Comparison of ENCODE assay signal across 9 cellular contexts in genomic region chr7:100156331-100157068, GRCh38. TPM values are rescaled to one million over a fixed set of nuclear protein-coding genes. Genes with fewer than 3 reads are reported as not detected.
DNase-seq lines count a peak whose midpoint lies in the region; ATAC-seq and TF ChIP-seq lines count a peak whose summit lies in the region.
"Had no signal": no experiment of that assay in that cellular context is flagged by ENCODE, and none has a peak within 500 bp of the region (broad histone marks: within the 10 kb centered on the region; RNA-seq: fewer than 3 reads in every experiment).

No MANE protein-coding gene starts in this region.

- H3K9ac ChIP-seq in KMS-11 (no peak overlapping the region), adipocyte (ENCODE audit: low read length) (peak overlapping the region; percentile 94), mucosa of rectum (ENCODE audit: low read depth in 1 of 2, low read length in 2 of 2) (peak overlapping the region in 1 of 2 donors; percentile 86)

- H3K9me3 Mint-ChIP-seq in CD4-positive, CD25-positive, alpha-beta regulatory T cell: no peaks in the 10 kb centered on the region

- WGBS in adrenal gland, 4 donors: 80 to 82% (median 82%) methylated on average over 15 to 16 of the region's 16 CpGs

- no peak for ATAC-seq in CD4-positive, CD25-positive, alpha-beta regulatory T cell (ENCODE audit: low read depth in 2 of 2)
- ATAC-seq in GM18861 (IDR thresholded peaks at IDR 0.05; ENCODE audit: unreplicated experiment) (no peak), GM21576 (IDR thresholded peaks at IDR 0.05; ENCODE audit: unreplicated experiment) (no peak)

- H3K4me1 ChIP-seq in CD4-positive, CD25-positive, alpha-beta regulatory T cell (ENCODE audit: control insufficient read depth, insufficient read depth, low read length, poor library complexity, severe bottlenecking): peaks cover 41% of the 10 kb centered on the region
- H3K4me1 ChIP-seq in KMS-11 (ENCODE audit: low read depth, poor library complexity, severe bottlenecking) (peaks cover 17% of the 10 kb centered on the region), adipocyte (ENCODE audit: control insufficient read depth, insufficient read depth, low read length) (peaks cover 23% of the 10 kb centered on the region), mucosa of rectum (ENCODE audit: control insufficient read depth in 2 of 2, insufficient read depth in 2 of 2, low read length in 2 of 2) (peaks cover 61 to 67% of the 10 kb centered on the region in 2 donors), adrenal gland (replicated peaks in 1 of 2) (peaks cover 3 to 17% of the 10 kb centered on the region in 2 donors)

- no peak for TF ChIP-seq CTCF in KMS-11 (conservative IDR thresholded peaks at IDR 0.05; ENCODE audit: low read depth, low read length)
- no peak for TF ChIP-seq CTCF in adrenal gland (IDR thresholded peaks at IDR 0.05)

- H3K36me3 Mint-ChIP-seq in CD4-positive, CD25-positive, alpha-beta regulatory T cell: peaks cover 15% of the 10 kb centered on the region

- no peaks in the 10 kb centered on the region for H3K9me3 ChIP-seq in CD4-positive, CD25-positive, alpha-beta regulatory T cell (ENCODE audit: control insufficient read depth in 2 of 2, low read length in 2 of 2)
- H3K9me3 ChIP-seq in adipocyte (ENCODE audit: control insufficient read depth, low read length) (no peaks in the 10 kb centered on the region), mucosa of rectum (ENCODE audit: control insufficient read depth in 2 of 2, low read length in 2 of 2) (no peaks in the 10 kb centered on the region), adrenal gland (replicated peaks in 1 of 3) (no peaks in the 10 kb centered on the region)
- H3K9me3 ChIP-seq: suprapubic skin had no signal

- H2AFZ ChIP-seq in KMS-11 (ENCODE audit: low read depth): no peak overlapping the region

- DNase-seq in CD4-positive, CD25-positive, alpha-beta regulatory T cell: no peak
- DNase-seq in adipocyte (ENCODE audit: low read depth): no peak
- no peak for DNase-seq in adrenal gland
- no peak for DNase-seq in SIG-M5 (lab: John Stamatoyannopoulos, UW)

- peaks cover 0 to 81% (median 36%) of the 10 kb centered on the region in 4 donors for H3K4me1 Mint-ChIP-seq in CD4-positive, CD25-positive, alpha-beta regulatory T cell

- peak overlapping the region; percentile 89 to 98 (median 92) for H3K4me3 Mint-ChIP-seq in CD4-positive, CD25-positive, alpha-beta regulatory T cell

- H3K27ac ChIP-seq in CD4-positive, CD25-positive, alpha-beta regulatory T cell (ENCODE audit: insufficient read depth, low read length, poor library complexity, severe bottlenecking): peak overlapping the region; percentile 85
- H3K27ac ChIP-seq in KMS-11 (no peak overlapping the region), mucosa of rectum (ENCODE audit: low read depth in 2 of 2, low read length in 2 of 2) (peak overlapping the region; percentile 76 to 97), adrenal gland (peak overlapping the region in 1 of 5 donors; percentile 90)

- H3K27me3 ChIP-seq in CD4-positive, CD25-positive, alpha-beta regulatory T cell (ENCODE audit: control insufficient read depth, insufficient read depth, low read length): no peaks in the 10 kb centered on the region
- H3K27me3 ChIP-seq in KMS-11 (ENCODE audit: insufficient read depth, low read depth): peaks cover 13% of the 10 kb centered on the region; the same call in 1 of the 2 replicates
- H3K27me3 ChIP-seq in adipocyte (replicated peaks; ENCODE audit: control insufficient read depth, insufficient read depth, low read length): no peaks in the 10 kb centered on the region
- H3K27me3 ChIP-seq in mucosa of rectum (ENCODE audit: control insufficient read depth in 2 of 2, insufficient read depth in 2 of 2, low read length in 2 of 2): no peaks in the 10 kb centered on the region
- H3K27me3 ChIP-seq in adrenal gland: no peaks in the 10 kb centered on the region
- H3K27me3 ChIP-seq: suprapubic skin had no signal

- no peak for TF ChIP-seq POLR2A in adrenal gland (IDR thresholded peaks at IDR 0.05)

- peaks cover 43% of the 10 kb centered on the region for H3K36me3 ChIP-seq in CD4-positive, CD25-positive, alpha-beta regulatory T cell (ENCODE audit: control insufficient read depth, insufficient read depth, low read length)
- H3K36me3 ChIP-seq in KMS-11 (ENCODE audit: insufficient read depth) (no peaks in the 10 kb centered on the region; the same call in 1 of the 2 replicates), adipocyte (ENCODE audit: control insufficient read depth, insufficient read depth, low read length, severe bottlenecking) (peaks cover 39% of the 10 kb centered on the region), mucosa of rectum (ENCODE audit: control insufficient read depth in 2 of 2, insufficient read depth in 2 of 2, low read length in 2 of 2) (peaks cover 20% of the 10 kb centered on the region in 2 donors), adrenal gland (replicated peaks in 1 of 2) (peaks cover 0 to 36% of the 10 kb centered on the region in 2 donors)

- H4K20me1 ChIP-seq in KMS-11 (ENCODE audit: insufficient read depth): no peaks in the 10 kb centered on the region

- H3K4me3 ChIP-seq in CD4-positive, CD25-positive, alpha-beta regulatory T cell (ENCODE audit: low read depth, low read length): no peak overlapping the region
- H3K4me3 ChIP-seq in KMS-11 (IDR thresholded peaks at IDR 0.05; ENCODE audit: insufficient read depth, low read depth, low read length): no peak overlapping the region
- peak overlapping the region; percentile 91 for H3K4me3 ChIP-seq in adipocyte (ENCODE audit: low read length)
- H3K4me3 ChIP-seq in mucosa of rectum (ENCODE audit: low read length in 2 of 2): peak overlapping the region; percentile 20 to 88
- peak overlapping the region in 1 of 4 donors; percentile 83 for H3K4me3 ChIP-seq in adrenal gland

- no peaks in the 10 kb centered on the region; the same call in 1 of the 2 replicates for H3K79me2 ChIP-seq in KMS-11 (ENCODE audit: insufficient read depth, low read depth)

- H3K27me3 Mint-ChIP-seq in CD4-positive, CD25-positive, alpha-beta regulatory T cell: peaks cover 4% of the 10 kb centered on the region

- intact Hi-C loops in adrenal gland (cut with DNase I): loop anchor here in 1 of 2 donors (10.0 kb wide), 1 partner anchor 58 kb away; the partner anchor contains the start of gene PVRIG

- peak overlapping the region; percentile 90; the same call in 1 of the 2 replicates for H3K4me2 ChIP-seq in KMS-11

- H3K27ac Mint-ChIP-seq in CD4-positive, CD25-positive, alpha-beta regulatory T cell: peak overlapping the region; percentile 84 to 96 (median 85)

RNA-seq across cellular contexts. Expression of gene TRAPPC14, which starts 2.0 kb away (rescaled TPM):
- total RNA-seq in CD4-positive, CD25-positive, alpha-beta regulatory T cell: 54.6 TPM
- polyA plus RNA-seq in CD4-positive, CD25-positive, alpha-beta regulatory T cell: 1 to 10 TPM; 2.3 to 4.3 (median 3.9) TPM
- total RNA-seq in adrenal gland: 10 to 100 TPM in 6 of 8 donors, 1 to 10 TPM in 2; 4.3 to 23.7 (median 17.0) TPM
- 10 to 100 TPM; 10.2 to 57.7 (median 47.5) TPM for polyA plus RNA-seq in adrenal gland

RNA-seq across cellular contexts. Expression of gene LAMTOR4, which starts 7.8 kb away (rescaled TPM):
- 136 TPM for total RNA-seq in CD4-positive, CD25-positive, alpha-beta regulatory T cell
- polyA plus RNA-seq in CD4-positive, CD25-positive, alpha-beta regulatory T cell: 100 to 1,000 TPM; 450 to 474 (median 465) TPM
- 100 to 1,000 TPM; 104 to 266 (median 159) TPM for total RNA-seq in adrenal gland
- 100 to 1,000 TPM in 2 of 3 donors, 10 to 100 TPM in 1; 33.1 to 224 (median 193) TPM for polyA plus RNA-seq in adrenal gland

RNA-seq across cellular contexts. Expression of gene GAL3ST4, which starts 11.9 kb away (rescaled TPM):
- total RNA-seq in CD4-positive, CD25-positive, alpha-beta regulatory T cell: 6.1 TPM
- 1 to 10 TPM; 2.6 to 7.7 (median 5.3) TPM for polyA plus RNA-seq in CD4-positive, CD25-positive, alpha-beta regulatory T cell
- 10 to 100 TPM in 2 of 8 donors, 1 to 10 TPM in 6; 5.2 to 14.3 (median 8.1) TPM for total RNA-seq in adrenal gland
- 1 to 10 TPM; 3.4 to 4.0 (median 3.5) TPM for polyA plus RNA-seq in adrenal gland

RNA-seq across cellular contexts. Expression of gene GPC2, which starts 20.7 kb away (rescaled TPM):
- total RNA-seq in CD4-positive, CD25-positive, alpha-beta regulatory T cell: 7.0 TPM
- under 1 TPM in 3 of 4 donors, not detected in 1; 0.16 to 0.27 (median 0.23) TPM for polyA plus RNA-seq in CD4-positive, CD25-positive, alpha-beta regulatory T cell
- 1 to 10 TPM in 4 of 8 donors, under 1 TPM in 4; 0.35 to 4.3 (median 0.93) TPM for total RNA-seq in adrenal gland
- 1 to 10 TPM in 2 of 3 donors, under 1 TPM in 1; 0.05 to 1.2 (median 1.1) TPM for polyA plus RNA-seq in adrenal gland

RNA-seq across cellular contexts. Expression of gene STAG3, which starts 21.2 kb away (rescaled TPM):
- 6.2 TPM for total RNA-seq in CD4-positive, CD25-positive, alpha-beta regulatory T cell
- 1 to 10 TPM in 1 of 4 donors, under 1 TPM in 3; 0.53 to 4.0 (median 0.77) TPM for polyA plus RNA-seq in CD4-positive, CD25-positive, alpha-beta regulatory T cell
- total RNA-seq in adrenal gland: 1 to 10 TPM in 3 of 8 donors, under 1 TPM in 5; 0.26 to 3.1 (median 0.89) TPM
- 1 to 10 TPM in 2 of 3 donors, under 1 TPM in 1; 0.77 to 3.3 (median 2.1) TPM for polyA plus RNA-seq in adrenal gland

Comparison
In these comparisons a context has a peak if more than half of its experiments do, and no peak if none do; other contexts are left out.
1. H3K4me3 ChIP-seq: peak in adipocyte (single experiment) and mucosa of rectum (2 of 2); none in CD4-positive, CD25-positive, alpha-beta regulatory T cell (single experiment) and KMS-11 (single experiment).